1 cellular context compared by ENCODE assay signal in genomic region chr11:72223615-72224586, GRCh38.
TF ChIP-seq lines count a peak whose summit lies in the region.

No MANE protein-coding gene starts in this region.

TF ChIP-seq in A549, 52 proteins besides CTCF, POLR2A, EP300 and RAD21 (continued from another document):
- TF ChIP-seq, protein P1, sequence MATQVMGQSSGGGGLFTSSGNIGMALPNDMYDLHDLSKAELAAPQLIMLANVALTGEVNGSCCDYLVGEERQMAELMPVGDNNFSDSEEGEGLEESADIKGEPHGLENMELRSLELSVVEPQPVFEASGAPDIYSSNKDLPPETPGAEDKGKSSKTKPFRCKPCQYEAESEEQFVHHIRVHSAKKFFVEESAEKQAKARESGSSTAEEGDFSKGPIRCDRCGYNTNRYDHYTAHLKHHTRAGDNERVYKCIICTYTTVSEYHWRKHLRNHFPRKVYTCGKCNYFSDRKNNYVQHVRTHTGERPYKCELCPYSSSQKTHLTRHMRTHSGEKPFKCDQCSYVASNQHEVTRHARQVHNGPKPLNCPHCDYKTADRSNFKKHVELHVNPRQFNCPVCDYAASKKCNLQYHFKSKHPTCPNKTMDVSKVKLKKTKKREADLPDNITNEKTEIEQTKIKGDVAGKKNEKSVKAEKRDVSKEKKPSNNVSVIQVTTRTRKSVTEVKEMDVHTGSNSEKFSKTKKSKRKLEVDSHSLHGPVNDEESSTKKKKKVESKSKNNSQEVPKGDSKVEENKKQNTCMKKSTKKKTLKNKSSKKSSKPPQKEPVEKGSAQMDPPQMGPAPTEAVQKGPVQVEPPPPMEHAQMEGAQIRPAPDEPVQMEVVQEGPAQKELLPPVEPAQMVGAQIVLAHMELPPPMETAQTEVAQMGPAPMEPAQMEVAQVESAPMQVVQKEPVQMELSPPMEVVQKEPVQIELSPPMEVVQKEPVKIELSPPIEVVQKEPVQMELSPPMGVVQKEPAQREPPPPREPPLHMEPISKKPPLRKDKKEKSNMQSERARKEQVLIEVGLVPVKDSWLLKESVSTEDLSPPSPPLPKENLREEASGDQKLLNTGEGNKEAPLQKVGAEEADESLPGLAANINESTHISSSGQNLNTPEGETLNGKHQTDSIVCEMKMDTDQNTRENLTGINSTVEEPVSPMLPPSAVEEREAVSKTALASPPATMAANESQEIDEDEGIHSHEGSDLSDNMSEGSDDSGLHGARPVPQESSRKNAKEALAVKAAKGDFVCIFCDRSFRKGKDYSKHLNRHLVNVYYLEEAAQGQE (IDR thresholded peaks at IDR 0.05) = no peak
- TF ChIP-seq CHD4 (IDR thresholded peaks at IDR 0.05; ENCODE audit: borderline replicate concordance) (no peak; the same call in 1 of the 2 replicates), KDM1A (IDR thresholded peaks at IDR 0.05; ENCODE audit: low read depth) (no peak), SREBF2 (IDR thresholded peaks at IDR 0.05) (no peak), FOXS1 (CRISPR knock-in tag; IDR thresholded peaks at IDR 0.05) (no peak), ZNF302 (CRISPR knock-in tag; IDR thresholded peaks at IDR 0.05) (no peak), JUNB (IDR thresholded peaks at IDR 0.05) (no peak), RNF2 (IDR thresholded peaks at IDR 0.05; ENCODE audit: borderline replicate concordance, low read depth) (no peak), HOXB5 (CRISPR knock-in tag; IDR thresholded peaks at IDR 0.05) (0 out of 2 replicates have a peak, but pooled peaks have one; percentile 6), NR3C1 (IDR thresholded peaks at IDR 0.05) (no peak), JUN (IDR thresholded peaks at IDR 0.05) (peak in 1 of 2 experiments; percentile 71; a peak in 3 of 5 replicates), TP53 (CRISPR knock-in tag; IDR thresholded peaks at IDR 0.05) (no peak)
- TF ChIP-seq, protein P2, sequence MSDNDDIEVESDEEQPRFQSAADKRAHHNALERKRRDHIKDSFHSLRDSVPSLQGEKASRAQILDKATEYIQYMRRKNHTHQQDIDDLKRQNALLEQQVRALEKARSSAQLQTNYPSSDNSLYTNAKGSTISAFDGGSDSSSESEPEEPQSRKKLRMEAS (IDR thresholded peaks at IDR 0.05) = 0 out of 2 replicates have a peak, but pooled peaks have one; percentile 10
TF ChIP-seq in A549: peak in this region for 7.
